ENCODE assay signal across 8 cellular contexts in the genomic region with DNA sequence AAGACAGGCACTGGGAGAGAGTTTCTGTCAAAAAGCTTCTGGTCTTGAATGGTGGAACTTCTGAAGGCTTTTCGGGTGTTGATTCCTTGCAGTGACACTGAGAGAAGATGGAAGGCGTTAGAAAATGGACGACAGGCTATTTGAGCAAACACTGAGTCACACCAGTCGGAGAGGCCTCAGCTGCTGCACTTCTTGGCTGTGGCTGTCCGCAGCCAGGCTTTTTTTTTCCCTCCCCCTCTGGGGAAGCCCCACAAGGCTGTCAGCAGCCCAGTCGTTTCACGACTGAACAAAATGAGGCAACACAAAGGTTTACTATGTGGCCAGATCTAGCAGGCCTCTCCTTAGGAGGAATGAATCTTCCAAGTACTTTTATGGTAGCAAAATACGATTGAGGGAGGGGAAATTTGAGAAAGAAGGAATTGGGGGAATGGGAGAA. TPM values are rescaled to one million over a fixed set of nuclear protein-coding genes. Genes with fewer than 3 reads are reported as not detected.
DNase-seq lines count a peak whose midpoint lies in the region; ATAC-seq lines count a peak whose summit lies in the region.

No MANE protein-coding gene starts in this region.

- H3K4ac ChIP-seq in mesenchymal stem cell (ENCODE audit: low read depth in 1 of 2, low read length in 2 of 2): peak overlapping the region in 1 of 2 experiments; percentile 64

- H2BK120ac ChIP-seq in mesenchymal stem cell (ENCODE audit: low read depth, low read length): no peak overlapping the region

- H3K18ac ChIP-seq in mesenchymal stem cell (ENCODE audit: low read depth in 1 of 2, low read length in 2 of 2): no peak overlapping the region

- no peak overlapping the region for H4K8ac ChIP-seq in mesenchymal stem cell (ENCODE audit: low read length)

- peaks cover 51% of the 10 kb centered on the region for H3K36me3 Mint-ChIP-seq in T-helper 1 cell treated with Interleukin-12 subunit alpha and Interleukin-12 subunit beta and Interleukin-4 antibody, amounts not matched to agents 30 μg/mL and 1 μg/mL, for 36 hours (ENCODE audit: low read depth)
- H3K36me3 Mint-ChIP-seq in dendritic cell treated with granulocyte-macrophage colony-stimulating factor and Interleukin-4, amounts not matched to agents 40 ng/mL and 50 ng/mL, for 4 days (ENCODE audit: low read depth): peaks cover 79% of the 10 kb centered on the region
- H3K36me3 Mint-ChIP-seq in stimulated activated effector memory CD8-positive, alpha-beta T cell treated with anti-CD3 and anti-CD28 coated beads, Interleukin-12 subunit alpha, Interleukin-12 subunit beta, amount 100 ng/mL, for 72 hours: peaks cover 77% of the 10 kb centered on the region

- no peaks in the 10 kb centered on the region for H3K9me3 ChIP-seq in mesenchymal stem cell (ENCODE audit: control insufficient read depth, low read length)

- peak overlapping the region; percentile 57 for H3K4me2 ChIP-seq in mesenchymal stem cell (ENCODE audit: low read length, poor library complexity, severe bottlenecking)

- H2BK15ac ChIP-seq in mesenchymal stem cell (ENCODE audit: low read depth, poor library complexity, severe bottlenecking): no peak overlapping the region

- no peak overlapping the region for H2AK5ac ChIP-seq in mesenchymal stem cell (ENCODE audit: low read length, severe bottlenecking)

- peaks cover 36% of the 10 kb centered on the region for H3K4me1 Mint-ChIP-seq in T-helper 1 cell treated with Interleukin-12 subunit alpha and Interleukin-12 subunit beta and Interleukin-4 antibody, amounts not matched to agents 30 μg/mL and 1 μg/mL, for 36 hours (ENCODE audit: low read depth)
- H3K4me1 Mint-ChIP-seq in dendritic cell treated with granulocyte-macrophage colony-stimulating factor and Interleukin-4, amounts not matched to agents 40 ng/mL and 50 ng/mL, for 4 days (ENCODE audit: low read depth): peaks cover 49% of the 10 kb centered on the region
- H3K4me1 Mint-ChIP-seq in stimulated activated effector memory CD8-positive, alpha-beta T cell treated with anti-CD3 and anti-CD28 coated beads, Interleukin-12 subunit alpha, Interleukin-12 subunit beta, amount 100 ng/mL, for 72 hours: peaks cover 34% of the 10 kb centered on the region

- H2BK5ac ChIP-seq in mesenchymal stem cell (ENCODE audit: low read depth, low read length, poor library complexity, severe bottlenecking): no peak overlapping the region

- H3K23ac ChIP-seq in mesenchymal stem cell (ENCODE audit: low read length in 2 of 2): no peak overlapping the region

- peaks cover 12 to 51% of the 10 kb centered on the region in 2 experiments for H3K36me3 ChIP-seq in mesenchymal stem cell (ENCODE audit: control insufficient read depth in 1 of 2, insufficient read depth in 2 of 2, low read depth in 1 of 2, low read length in 2 of 2)

- no peaks in the 10 kb centered on the region for H3K9me3 Mint-ChIP-seq in T-helper 1 cell treated with Interleukin-12 subunit alpha and Interleukin-12 subunit beta and Interleukin-4 antibody, amounts not matched to agents 30 μg/mL and 1 μg/mL, for 36 hours
- H3K9me3 Mint-ChIP-seq in dendritic cell treated with granulocyte-macrophage colony-stimulating factor and Interleukin-4, amounts not matched to agents 40 ng/mL and 50 ng/mL, for 4 days: no peaks in the 10 kb centered on the region
- H3K9me3 Mint-ChIP-seq in stimulated activated effector memory CD8-positive, alpha-beta T cell treated with anti-CD3 and anti-CD28 coated beads, Interleukin-12 subunit alpha, Interleukin-12 subunit beta, amount 100 ng/mL, for 72 hours: no peaks in the 10 kb centered on the region

- H3K9ac ChIP-seq in mesenchymal stem cell (ENCODE audit: low read length): peak overlapping the region; percentile 81

- no peak overlapping the region for H3K14ac ChIP-seq in mesenchymal stem cell (ENCODE audit: low read length in 2 of 2)

- peak overlapping the region; percentile 85 for H3K27ac Mint-ChIP-seq in T-helper 1 cell treated with Interleukin-12 subunit alpha and Interleukin-12 subunit beta and Interleukin-4 antibody, amounts not matched to agents 30 μg/mL and 1 μg/mL, for 36 hours
- H3K27ac Mint-ChIP-seq in dendritic cell treated with granulocyte-macrophage colony-stimulating factor and Interleukin-4, amounts not matched to agents 40 ng/mL and 50 ng/mL, for 4 days: peak overlapping the region; percentile 80
- peak overlapping the region; percentile 82 for H3K27ac Mint-ChIP-seq in stimulated activated effector memory CD8-positive, alpha-beta T cell treated with anti-CD3 and anti-CD28 coated beads, Interleukin-12 subunit alpha, Interleukin-12 subunit beta, amount 100 ng/mL, for 72 hours

- 7% methylated on average over 8 of the region's 8 CpGs for whole genome bisulfite sequencing in mesenchymal stem cell

- H3K4me3 ChIP-seq in mesenchymal stem cell (ENCODE audit: insufficient read depth in 1 of 2, low read depth in 1 of 2, low read length in 2 of 2): no peak overlapping the region

- peaks cover 28% of the 10 kb centered on the region for H3K79me1 ChIP-seq in mesenchymal stem cell (replicated peaks; ENCODE audit: low read length, poor library complexity, severe bottlenecking)

- DNase-seq in GM03348 (ENCODE audit: low spot score) (peak; percentile 92), mesenchymal stem cell (peak; percentile 99), DMS 273 (lab: John Stamatoyannopoulos, UW; ENCODE audit: unreplicated experiment) (no peak), NCI-H69 (lab: John Stamatoyannopoulos, UW) (no peak)
- peak; percentile 55 to 84 for DNase-seq in stimulated activated effector memory CD8-positive, alpha-beta T cell treated with anti-CD3 and anti-CD28 coated beads, Interleukin-12 subunit alpha, Interleukin-12 subunit beta, amount 100 ng/mL, for 72 hours (ENCODE audit: low spot score in 2 of 2)

- no peak overlapping the region for H4K91ac ChIP-seq in mesenchymal stem cell (ENCODE audit: low read length)

- H3K4me3 Mint-ChIP-seq in T-helper 1 cell treated with Interleukin-12 subunit alpha and Interleukin-12 subunit beta and Interleukin-4 antibody, amounts not matched to agents 30 μg/mL and 1 μg/mL, for 36 hours: peak overlapping the region; percentile 52
- H3K4me3 Mint-ChIP-seq in dendritic cell treated with granulocyte-macrophage colony-stimulating factor and Interleukin-4, amounts not matched to agents 40 ng/mL and 50 ng/mL, for 4 days: no peak overlapping the region
- H3K4me3 Mint-ChIP-seq in stimulated activated effector memory CD8-positive, alpha-beta T cell treated with anti-CD3 and anti-CD28 coated beads, Interleukin-12 subunit alpha, Interleukin-12 subunit beta, amount 100 ng/mL, for 72 hours: peak overlapping the region; percentile 35

- peak overlapping the region; percentile 94 for H3K27ac ChIP-seq in mesenchymal stem cell (ENCODE audit: low read length, poor library complexity, severe bottlenecking)

- no peaks in the 10 kb centered on the region for H3K27me3 ChIP-seq in mesenchymal stem cell (ENCODE audit: control insufficient read depth in 1 of 2, insufficient read depth in 1 of 2, low read length in 2 of 2)

- intact Hi-C loops in dendritic cell treated with granulocyte-macrophage colony-stimulating factor and Interleukin-4, amounts not matched to agents 40 ng/mL and 50 ng/mL, for 4 days (cut with micrococcal nuclease): loop anchor here (5.0 kb wide), 1 partner anchor 69 kb away; no protein-coding TSS in a partner anchor

- no peaks in the 10 kb centered on the region for H3K27me3 Mint-ChIP-seq in T-helper 1 cell treated with Interleukin-12 subunit alpha and Interleukin-12 subunit beta and Interleukin-4 antibody, amounts not matched to agents 30 μg/mL and 1 μg/mL, for 36 hours (ENCODE audit: low read depth)
- no peaks in the 10 kb centered on the region for H3K27me3 Mint-ChIP-seq in dendritic cell treated with granulocyte-macrophage colony-stimulating factor and Interleukin-4, amounts not matched to agents 40 ng/mL and 50 ng/mL, for 4 days

- peaks cover 9% of the 10 kb centered on the region for H3K4me1 ChIP-seq in mesenchymal stem cell (ENCODE audit: control insufficient read depth, insufficient read depth, low read depth, low read length)

- peak overlapping the region in 1 of 2 experiments; percentile 42 for H2BK12ac ChIP-seq in mesenchymal stem cell (ENCODE audit: low read length in 2 of 2)

- H2AFZ ChIP-seq in mesenchymal stem cell (ENCODE audit: low read depth, low read length): no peak overlapping the region

- ATAC-seq in HG02642 (IDR thresholded peaks at IDR 0.05; ENCODE audit: poor library complexity, unreplicated experiment): peak; percentile 74
- ATAC-seq in stimulated activated effector memory CD8-positive, alpha-beta T cell treated with anti-CD3 and anti-CD28 coated beads, Interleukin-12 subunit alpha, Interleukin-12 subunit beta, amount 100 ng/mL, for 72 hours: peak; percentile 99

RNA-seq across cellular contexts. Expression of a gene that starts 25.9 kb away (rescaled TPM):
- 3.9 TPM for polyA plus RNA-seq in mesenchymal stem cell (2013, experiment 1 of 2)
- polyA plus RNA-seq in mesenchymal stem cell (2013, experiment 2 of 2): 4.4 TPM

RNA-seq across cellular contexts. Expression of a gene that starts 35.2 kb away (rescaled TPM):
- not detected for polyA plus RNA-seq in mesenchymal stem cell (2013, experiment 1 of 2)
- polyA plus RNA-seq in mesenchymal stem cell (2013, experiment 2 of 2): not detected

RNA-seq across cellular contexts. Expression of a gene that starts 43.7 kb away (rescaled TPM):
- polyA plus RNA-seq in mesenchymal stem cell (2013, experiment 1 of 2): not detected
- polyA plus RNA-seq in mesenchymal stem cell (2013, experiment 2 of 2): not detected

RNA-seq across cellular contexts. Expression of a gene that starts 51.6 kb away (rescaled TPM):
- polyA plus RNA-seq in mesenchymal stem cell (2013, experiment 1 of 2): 27.2 TPM
- 28.1 TPM for polyA plus RNA-seq in mesenchymal stem cell (2013, experiment 2 of 2)

Comparison
In these comparisons a context has a peak if more than half of its experiments do, and no peak if none do; other contexts are left out.
1. DNase-seq: peak in GM03348 (single experiment), mesenchymal stem cell (single experiment) and stimulated activated effector memory CD8-positive, alpha-beta T cell treated with anti-CD3 and anti-CD28 coated beads, Interleukin-12 subunit alpha, Interleukin-12 subunit beta, amount 100 ng/mL, for 72 hours (2 of 2); none in DMS 273 (single experiment) and NCI-H69 (single experiment).
2. Peak in every context shown above with its lines, with median percentiles within 50 percentile points of each other: H3K27ac Mint-ChIP-seq.